In the genomic region with DNA sequence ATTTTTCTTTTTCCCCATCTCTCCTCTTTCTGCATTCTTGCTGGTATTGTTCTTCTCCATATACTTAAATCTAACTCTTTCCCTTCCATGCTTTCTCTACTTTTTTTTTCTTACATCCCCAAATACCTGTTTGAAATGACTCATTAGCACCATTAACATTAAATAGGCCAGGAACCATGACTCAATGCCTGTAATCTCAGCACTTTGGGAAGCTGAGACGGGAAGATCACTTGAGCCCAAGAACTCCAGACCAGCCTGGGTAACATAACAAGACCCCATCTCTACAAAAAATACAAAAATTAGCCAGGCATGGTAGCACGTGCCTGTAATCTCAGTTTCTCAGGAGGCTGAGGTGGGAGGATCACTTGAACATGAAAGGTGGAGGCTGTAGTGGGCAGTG, we compare ENCODE assay signal across 24 cellular contexts.
"Had no signal": no experiment of that assay in that cellular context is flagged by ENCODE, and none has a peak within 500 bp of the region (broad histone marks: within the 10 kb centered on the region; RNA-seq: fewer than 3 reads in every experiment).

No MANE protein-coding gene starts in this region.

- DNase-seq: activated B cell treated with CpG ODN at 0.5 μM for 24 hours; activated CD4-positive, alpha-beta T cell treated with anti-CD3 and anti-CD28 coated beads for 4 hours; activated CD8-positive, alpha-beta memory T cell treated with anti-CD3 and anti-CD28 coated beads, Interleukin-2, amount 50 U/mL, for 4 hours; activated naive CD8-positive, alpha-beta T cell treated with anti-CD3 and anti-CD28 coated beads, Interleukin-2, amount 10 ng/mL, durations not matched to agents 7 days and 5 days; body of pancreas; central memory CD4-positive, alpha-beta T cell; colonic mucosa; gastrocnemius medialis; head of caudate nucleus; kidney glomerular epithelial cell; left ventricle myocardium superior; mucosa of descending colon; naive B cell; right cardiac atrium; stimulated activated CD4-positive, alpha-beta T cell treated with anti-CD3 and anti-CD28 coated beads, Interleukin-2, amount 100 ng/mL, for 24 hours; stimulated activated naive CD8-positive, alpha-beta T cell treated with anti-CD3 and anti-CD28 coated beads, Interleukin-15, Interleukin-2, amounts not matched to agents 100 U/mL and 50 U/mL, for 24 hours; T-cell; trophoblast cell had no signal

- H3K27me3 Mint-ChIP-seq: activated B cell treated with CpG ODN at 0.5 μM for 24 hours, naive B cell, T-cell had no signal

- H3K9ac ChIP-seq: neural progenitor cell had no signal

- H3K27me3 ChIP-seq: body of pancreas, colonic mucosa, gastrocnemius medialis, neural progenitor cell, suprapubic skin, vagina had no signal

- H3K36me3 ChIP-seq: colonic mucosa, gastrocnemius medialis, neural progenitor cell, prostate gland, suprapubic skin, vagina had no signal

- H3K27ac ChIP-seq: body of pancreas, colonic mucosa, gastrocnemius medialis, neural progenitor cell, prostate gland, suprapubic skin, vagina had no signal

- H3K4me1 Mint-ChIP-seq: activated B cell treated with CpG ODN at 0.5 μM for 24 hours, memory B cell, naive B cell, neural progenitor cell had no signal

- H3K4me1 ChIP-seq: body of pancreas, colonic mucosa, gastrocnemius medialis, neural progenitor cell, prostate gland, suprapubic skin, vagina had no signal

- H3K4me3 Mint-ChIP-seq: activated B cell treated with CpG ODN at 0.5 μM for 24 hours; activated naive CD8-positive, alpha-beta T cell treated with anti-CD3 and anti-CD28 coated beads, Interleukin-2, amount 10 ng/mL, durations not matched to agents 7 days and 5 days; activated T-helper 1 cell treated with anti-CD3 and anti-CD28 coated beads, Interleukin-12 subunit alpha, Interleukin-12 subunit beta, Interleukin-2, Interleukin-4 antibody, amounts not matched to agents 30 ng/mL and 10 ng/mL and 1 ng/mL, durations not matched to agents 14 hours and 24 hours and 36 hours; memory B cell; naive B cell; neural progenitor cell; T-cell had no signal

- H3K9me3 ChIP-seq: body of pancreas, colonic mucosa, gastrocnemius medialis, mucosa of descending colon, prostate gland, suprapubic skin, vagina had no signal

- H3K36me3 Mint-ChIP-seq: naive B cell, neural progenitor cell, T-cell had no signal

- H2AFZ ChIP-seq: neural progenitor cell had no signal

- H3K27ac Mint-ChIP-seq: activated B cell treated with CpG ODN at 0.5 μM for 24 hours; activated naive CD8-positive, alpha-beta T cell treated with anti-CD3 and anti-CD28 coated beads, Interleukin-2, amount 10 ng/mL, durations not matched to agents 7 days and 5 days; activated T-helper 1 cell treated with anti-CD3 and anti-CD28 coated beads, Interleukin-12 subunit alpha, Interleukin-12 subunit beta, Interleukin-2, Interleukin-4 antibody, amounts not matched to agents 30 ng/mL and 10 ng/mL and 1 ng/mL, durations not matched to agents 14 hours and 24 hours and 36 hours; memory B cell; naive B cell; neural progenitor cell; T-cell had no signal

- H3K4me2 ChIP-seq: neural progenitor cell had no signal

- H3K9me3 Mint-ChIP-seq: activated T-helper 1 cell treated with anti-CD3 and anti-CD28 coated beads, Interleukin-12 subunit alpha, Interleukin-12 subunit beta, Interleukin-2, Interleukin-4 antibody, amounts not matched to agents 30 ng/mL and 10 ng/mL and 1 ng/mL, durations not matched to agents 14 hours and 24 hours and 36 hours; neural progenitor cell had no signal

- H3K4me3 ChIP-seq: body of pancreas, colonic mucosa, gastrocnemius medialis, mucosa of descending colon, neural progenitor cell, prostate gland, suprapubic skin, vagina had no signal
